In genomic region chr7:13414661-13415105, GRCh38 we compare ENCODE assay signal across 12 cellular contexts.
A peak's percentile ranks its signal among the peaks of the same experiment; 100 is the strongest.
DNase-seq lines count a peak whose midpoint lies in the region; TF ChIP-seq lines count a peak whose summit lies in the region.
"Had no signal": no experiment of that assay in that cellular context is flagged by ENCODE, and none has a peak within 500 bp of the region (broad histone marks: within the 10 kb centered on the region; RNA-seq: fewer than 3 reads in every experiment).

No MANE protein-coding gene starts in this region.

- TF ChIP-seq CTCF in fibroblast of mammary gland (conservative IDR thresholded peaks at IDR 0.05; ENCODE audit: control insufficient read depth, insufficient read depth, low read depth, low read length) = no peak

- H3K4me3 ChIP-seq in fibroblast of mammary gland (ENCODE audit: control insufficient read depth, low read depth, low read length) = no peak overlapping the region
- H3K4me3 ChIP-seq: thoracic aorta had no signal

- peak; percentile 8 to 44 for DNase-seq in NCI-H2081 (lab: John Stamatoyannopoulos, UW)
- DNase-seq in NCI-H2081 treated with DMSO at 0.1 percent for 48 hours (lab: John Stamatoyannopoulos, UW) = no peak
- peak; percentile 81 for DNase-seq in RPMI8226
- DNase-seq in fibroblast of mammary gland (ENCODE audit: low read depth) = peak; percentile 17
- peak; percentile 59 for DNase-seq in renal cortical epithelial cell (ENCODE audit: low read depth)
- DNase-seq in GDM1 (lab: John Stamatoyannopoulos, UW) = no peak
- DNase-seq in islet precursor cell = no peak
- DNase-seq in inferior parietal cortex (ENCODE audit: extremely low spot score) = no peak
- DNase-seq: Caco-2, H9, OCI-M1 had no signal

Comparison
In these comparisons a context has a peak if more than half of its experiments do, and no peak if none do; other contexts are left out.
1. DNase-seq: peak in NCI-H2081 (2 of 2), RPMI8226 (single experiment), fibroblast of mammary gland (single experiment) and renal cortical epithelial cell (single experiment); none in NCI-H2081 treated with DMSO at 0.1 percent for 48 hours (single experiment), GDM1 (single experiment), islet precursor cell (single experiment) and inferior parietal cortex (single experiment).